9 cellular contexts compared by ENCODE assay signal in genomic region chr18:33578371-33579146, GRCh38. TPM values are rescaled to one million over a fixed set of nuclear protein-coding genes. Genes with fewer than 3 reads are reported as not detected.
DNase-seq lines count a peak whose midpoint lies in the region; ATAC-seq, FAIRE-seq and TF ChIP-seq lines count a peak whose summit lies in the region.
"Had no signal": no experiment of that assay in that cellular context is flagged by ENCODE, and none has a peak within 500 bp of the region (broad histone marks: within the 10 kb centered on the region; RNA-seq: fewer than 3 reads in every experiment).

No MANE protein-coding gene starts in this region.

- peak overlapping the region; percentile 43 to 69 for H3K9ac ChIP-seq in kidney (ENCODE audit: low read length in 2 of 2)

- no peak for FAIRE-seq in kidney (lab: Jason Lieb, UNC)

- peak overlapping the region; percentile 81 to 93 for H3K27ac ChIP-seq in breast epithelium
- peak overlapping the region; percentile 82 to 83 for H3K27ac ChIP-seq in kidney (ENCODE audit: low read depth in 2 of 2, low read length in 2 of 2)

- H3K27me3 Mint-ChIP-seq in MCF 10A (ENCODE audit: insufficient read depth, unreplicated experiment) (peaks cover 44% of the 10 kb centered on the region), brain (peaks cover 16% of the 10 kb centered on the region)
- H3K27me3 Mint-ChIP-seq in stimulated activated naive B cell treated with anti-CD40 and anti-IgM and Interleukin-4, amounts not matched to agents 10 μg/mL and 1 μg/mL and 100 μg/mL, for 72 hours: peaks cover 21 to 23% of the 10 kb centered on the region in 2 donors
- H3K27me3 Mint-ChIP-seq in T-helper 2 cell treated with Interferon-gamma antibody and Interleukin-4, amounts not matched to agents 5 μg/mL and 100 μg/mL, for 36 hours (ENCODE audit: low read depth): peaks cover 12% of the 10 kb centered on the region

- H3K4me3 Mint-ChIP-seq in MCF 10A (ENCODE audit: unreplicated experiment) (no peak overlapping the region), brain (peak overlapping the region in 3 of 5 experiments; percentile 86 to 91 (median 88))
- H3K4me3 Mint-ChIP-seq in stimulated activated naive B cell treated with anti-CD40 and anti-IgM and Interleukin-4, amounts not matched to agents 10 μg/mL and 1 μg/mL and 100 μg/mL, for 72 hours: peak overlapping the region in 1 of 2 donors; percentile 73
- no peak overlapping the region for H3K4me3 Mint-ChIP-seq in T-helper 2 cell treated with Interferon-gamma antibody and Interleukin-4, amounts not matched to agents 5 μg/mL and 100 μg/mL, for 36 hours

- CTCF ChIA-PET in MCF 10A (lab: Yijun Ruan, JAX): no interaction called here

- no peak overlapping the region for H3K27ac Mint-ChIP-seq in MCF 10A (ENCODE audit: low read depth, unreplicated experiment)
- peak overlapping the region in 2 of 5 experiments; percentile 81 to 84 for H3K27ac Mint-ChIP-seq in brain
- no peak overlapping the region for H3K27ac Mint-ChIP-seq in stimulated activated naive B cell treated with anti-CD40 and anti-IgM and Interleukin-4, amounts not matched to agents 10 μg/mL and 1 μg/mL and 100 μg/mL, for 72 hours
- no peak overlapping the region for H3K27ac Mint-ChIP-seq in T-helper 2 cell treated with Interferon-gamma antibody and Interleukin-4, amounts not matched to agents 5 μg/mL and 100 μg/mL, for 36 hours

- no peak for TF ChIP-seq POLR2A in breast epithelium (IDR thresholded peaks at IDR 0.05)

- POLR2A ChIA-PET in MCF 10A (lab: Yijun Ruan, JAX): no interaction called here

- intact Hi-C loops in breast epithelium (cut with DNase I; ENCODE audit: low total_unique reads) (no loop called here), MCF 10A (cut with micrococcal nuclease) (no loop called here), kidney (cut with DNase I) (no loop called here)

- H3K27me3 ChIP-seq in breast epithelium: peaks cover 0 to 16% of the 10 kb centered on the region in 2 donors

- BruUV-seq in MCF 10A (replicated peaks; lab: Mats Ljungman, UMichigan): no TSS peak

- H3K9me3 ChIP-seq in breast epithelium: no peaks in the 10 kb centered on the region
- no peaks in the 10 kb centered on the region for H3K9me3 ChIP-seq in kidney (ENCODE audit: control insufficient read depth in 1 of 2, low read length in 2 of 2)

- no peak for TF ChIP-seq CTCF in breast epithelium (IDR thresholded peaks at IDR 0.05)
- TF ChIP-seq CTCF in MCF 10A (IDR thresholded peaks at IDR 0.05; ENCODE audit: unreplicated experiment): no peak
- no peak for TF ChIP-seq CTCF in brain (conservative IDR thresholded peaks at IDR 0.05)
- TF ChIP-seq CTCF in kidney (IDR thresholded peaks at IDR 0.05; ENCODE audit: borderline replicate concordance, extremely low read depth, insufficient read depth): no peak

- DNase-seq in breast epithelium (ENCODE audit: low spot score in 2 of 2) (no peak), MCF 10A (ENCODE audit: unreplicated experiment) (no peak), kidney (peak; percentile 73), G401 (ENCODE audit: low spot score) (no peak)
- DNase-seq in stimulated activated naive B cell treated with anti-CD40 and anti-IgM and Interleukin-4, amounts not matched to agents 10 μg/mL and 1 μg/mL and 100 μg/mL, for 72 hours: no peak
- no peak for DNase-seq in activated CD4-positive, alpha-beta T cell treated with anti-CD3 and anti-CD28 coated beads, Interleukin-2, amount 50 U/mL, for 1 hour
- DNase-seq in T-helper 2 cell treated with Interferon-gamma antibody and Interleukin-4, amounts not matched to agents 5 μg/mL and 100 μg/mL, for 36 hours (ENCODE audit: low spot score): no peak

- H3K4me1 ChIP-seq in breast epithelium (no peaks in the 10 kb centered on the region), kidney (ENCODE audit: control insufficient read depth in 1 of 2, insufficient read depth in 1 of 2, low read depth in 1 of 2, low read length in 2 of 2) (peaks cover 4 to 5% of the 10 kb centered on the region in 2 donors)

- peak; percentile 12 to 25 for ATAC-seq in stimulated activated naive B cell treated with anti-CD40 and anti-IgM and Interleukin-4, amounts not matched to agents 10 μg/mL and 1 μg/mL and 100 μg/mL, for 72 hours (replicated peaks)

- in situ Hi-C loops in G401 (cut with HindIII; ENCODE audit: low sequenced_read_pairs): no loop called here

- peak overlapping the region; percentile 54 to 88 (median 68) for H3K4me3 ChIP-seq in breast epithelium
- peak overlapping the region; percentile 94 to 99 for H3K4me3 ChIP-seq in kidney (ENCODE audit: low read length in 2 of 2)

- H3K36me3 ChIP-seq in breast epithelium: no peaks in the 10 kb centered on the region
- no peaks in the 10 kb centered on the region for H3K36me3 ChIP-seq in kidney (ENCODE audit: control insufficient read depth in 1 of 2, insufficient read depth in 2 of 2, low read length in 2 of 2)

- H3K4me1 Mint-ChIP-seq in MCF 10A (ENCODE audit: insufficient read depth, unreplicated experiment) (no peaks in the 10 kb centered on the region), brain (peaks cover 41% of the 10 kb centered on the region)
- H3K4me1 Mint-ChIP-seq in stimulated activated naive B cell treated with anti-CD40 and anti-IgM and Interleukin-4, amounts not matched to agents 10 μg/mL and 1 μg/mL and 100 μg/mL, for 72 hours: peaks cover 6 to 7% of the 10 kb centered on the region in 2 donors
- peaks cover 5% of the 10 kb centered on the region for H3K4me1 Mint-ChIP-seq in T-helper 2 cell treated with Interferon-gamma antibody and Interleukin-4, amounts not matched to agents 5 μg/mL and 100 μg/mL, for 36 hours (ENCODE audit: low read depth)

- H3K9me3 Mint-ChIP-seq in MCF 10A (ENCODE audit: unreplicated experiment) (no peaks in the 10 kb centered on the region), brain (peaks cover 0 to 6% (median 0%) of the 10 kb centered on the region in 5 experiments)
- H3K9me3 Mint-ChIP-seq in stimulated activated naive B cell treated with anti-CD40 and anti-IgM and Interleukin-4, amounts not matched to agents 10 μg/mL and 1 μg/mL and 100 μg/mL, for 72 hours: no peaks in the 10 kb centered on the region
- no peaks in the 10 kb centered on the region for H3K9me3 Mint-ChIP-seq in T-helper 2 cell treated with Interferon-gamma antibody and Interleukin-4, amounts not matched to agents 5 μg/mL and 100 μg/mL, for 36 hours

- H3K36me3 Mint-ChIP-seq in MCF 10A (ENCODE audit: insufficient read depth, unreplicated experiment) (no peaks in the 10 kb centered on the region), brain (no peaks in the 10 kb centered on the region)
- peaks cover 0 to 5% of the 10 kb centered on the region in 2 donors for H3K36me3 Mint-ChIP-seq in stimulated activated naive B cell treated with anti-CD40 and anti-IgM and Interleukin-4, amounts not matched to agents 10 μg/mL and 1 μg/mL and 100 μg/mL, for 72 hours
- H3K36me3 Mint-ChIP-seq in T-helper 2 cell treated with Interferon-gamma antibody and Interleukin-4, amounts not matched to agents 5 μg/mL and 100 μg/mL, for 36 hours (ENCODE audit: low read depth): peaks cover 2% of the 10 kb centered on the region

RNA-seq across cellular contexts. Expression of gene ASXL3, which starts 0.5 kb away (rescaled TPM):
- total RNA-seq in breast epithelium (1 to 10 TPM in 1 of 3 donors, under 1 TPM in 2; 0.96 to 3.4 (median 0.98) TPM), MCF 10A (2022) (not detected in 2 replicates), kidney (10.4 TPM)
- polyA plus RNA-seq in brain (ENCODE audit: insufficient read depth, low read depth, low replicate concordance) (5.2 TPM), kidney (ENCODE audit: insufficient read depth, low read depth, low replicate concordance) (0.71 TPM)
- total RNA-seq in G401 (2014; rRNA removed; shearing (Covaris generic)): not detected in 2 replicates
- total RNA-seq: T-helper 1 cell treated with Interleukin-12 subunit alpha and Interleukin-12 subunit beta and Interleukin-4 antibody, amounts not matched to agents 30 ng/mL and 1 ng/mL, for 36 hours had no signal

Comparison
In these comparisons a context has a peak if more than half of its experiments do, and no peak if none do; other contexts are left out.
1. H3K4me3 Mint-ChIP-seq: peak in brain (3 of 5); none in MCF 10A (single experiment) and T-helper 2 cell treated with Interferon-gamma antibody and Interleukin-4, amounts not matched to agents 5 μg/mL and 100 μg/mL, for 36 hours (single experiment).